Comparison of ENCODE assay signal across 8 cellular contexts in genomic region chr3:138188013-138188352, GRCh38.
A peak's percentile ranks its signal among the peaks of the same experiment; 100 is the strongest.
DNase-seq lines count a peak whose midpoint lies in the region; ATAC-seq lines count a peak whose summit lies in the region.

No MANE protein-coding gene starts in this region.

- H3K9me3 ChIP-seq in muscle layer of duodenum (ENCODE audit: control insufficient read depth in 1 of 2, low read length in 2 of 2), result no peaks in the 10 kb centered on the region

- H3K36me3 Mint-ChIP-seq in effector memory CD8-positive, alpha-beta T cell (ENCODE audit: insufficient read depth), result peaks cover 7% of the 10 kb centered on the region

- DNase-seq in stimulated activated CD4-positive, alpha-beta T cell treated with anti-CD3 and anti-CD28 coated beads, Interleukin-1b, Interleukin-23, amount 100 ng/mL, for 48 hours, result peak; percentile 32
- DNase-seq in stimulated activated CD4-positive, alpha-beta T cell treated with anti-CD3 and anti-CD28 coated beads, Interleukin-4, amount 100 ng/mL, for 4 hours, result no peak
- DNase-seq in RPMI8226 (peak; percentile 53), Ammon's horn (ENCODE audit: low spot score) (no peak), NCI-H748 (lab: John Stamatoyannopoulos, UW; ENCODE audit: unreplicated experiment) (no peak)
- peak in 2 of 3 experiments; percentile 11 to 33 for DNase-seq in effector memory CD8-positive, alpha-beta T cell

- peak overlapping the region; percentile 93 to 96 for H3K4me3 Mint-ChIP-seq in effector memory CD8-positive, alpha-beta T cell

- H3K4me1 Mint-ChIP-seq in effector memory CD8-positive, alpha-beta T cell (ENCODE audit: low read depth in 2 of 2), result peaks cover 24 to 34% of the 10 kb centered on the region in 2 donors

- H3K9me3 Mint-ChIP-seq in effector memory CD8-positive, alpha-beta T cell, result no peaks in the 10 kb centered on the region

- H3K27ac ChIP-seq in muscle layer of duodenum (ENCODE audit: low read length), result peak overlapping the region; percentile 97

- H3K27ac Mint-ChIP-seq in effector memory CD8-positive, alpha-beta T cell, result peak overlapping the region; percentile 96 to 97

- peaks cover 0 to 18% of the 10 kb centered on the region in 2 donors for H3K36me3 ChIP-seq in muscle layer of duodenum (ENCODE audit: control insufficient read depth in 1 of 2, insufficient read depth in 2 of 2, low read length in 2 of 2)

- no peaks in the 10 kb centered on the region for H3K27me3 ChIP-seq in muscle layer of duodenum (ENCODE audit: low read depth, low read length)

- peak overlapping the region; percentile 77 to 97 for H3K4me3 ChIP-seq in muscle layer of duodenum (ENCODE audit: low read depth in 1 of 2, low read length in 2 of 2)

- H3K4me1 ChIP-seq in muscle layer of duodenum (ENCODE audit: control insufficient read depth in 1 of 2, insufficient read depth in 2 of 2, low read length in 2 of 2), result peaks cover 13 to 19% of the 10 kb centered on the region in 2 donors

- ATAC-seq in effector memory CD8-positive, alpha-beta T cell (replicated peaks), result peak; percentile 28
- ATAC-seq in GM21737 (IDR thresholded peaks at IDR 0.05; ENCODE audit: unreplicated experiment), result no peak

- peaks cover 21 to 26% of the 10 kb centered on the region in 2 donors for H3K27me3 Mint-ChIP-seq in effector memory CD8-positive, alpha-beta T cell

Comparison
In these comparisons a context has a peak if more than half of its experiments do, and no peak if none do; other contexts are left out.
1. DNase-seq: peak in stimulated activated CD4-positive, alpha-beta T cell treated with anti-CD3 and anti-CD28 coated beads, Interleukin-1b, Interleukin-23, amount 100 ng/mL, for 48 hours (single experiment), RPMI8226 (single experiment) and effector memory CD8-positive, alpha-beta T cell (2 of 3); none in stimulated activated CD4-positive, alpha-beta T cell treated with anti-CD3 and anti-CD28 coated beads, Interleukin-4, amount 100 ng/mL, for 4 hours (0 of 2), Ammon's horn (single experiment) and NCI-H748 (single experiment).